In the genomic region with DNA sequence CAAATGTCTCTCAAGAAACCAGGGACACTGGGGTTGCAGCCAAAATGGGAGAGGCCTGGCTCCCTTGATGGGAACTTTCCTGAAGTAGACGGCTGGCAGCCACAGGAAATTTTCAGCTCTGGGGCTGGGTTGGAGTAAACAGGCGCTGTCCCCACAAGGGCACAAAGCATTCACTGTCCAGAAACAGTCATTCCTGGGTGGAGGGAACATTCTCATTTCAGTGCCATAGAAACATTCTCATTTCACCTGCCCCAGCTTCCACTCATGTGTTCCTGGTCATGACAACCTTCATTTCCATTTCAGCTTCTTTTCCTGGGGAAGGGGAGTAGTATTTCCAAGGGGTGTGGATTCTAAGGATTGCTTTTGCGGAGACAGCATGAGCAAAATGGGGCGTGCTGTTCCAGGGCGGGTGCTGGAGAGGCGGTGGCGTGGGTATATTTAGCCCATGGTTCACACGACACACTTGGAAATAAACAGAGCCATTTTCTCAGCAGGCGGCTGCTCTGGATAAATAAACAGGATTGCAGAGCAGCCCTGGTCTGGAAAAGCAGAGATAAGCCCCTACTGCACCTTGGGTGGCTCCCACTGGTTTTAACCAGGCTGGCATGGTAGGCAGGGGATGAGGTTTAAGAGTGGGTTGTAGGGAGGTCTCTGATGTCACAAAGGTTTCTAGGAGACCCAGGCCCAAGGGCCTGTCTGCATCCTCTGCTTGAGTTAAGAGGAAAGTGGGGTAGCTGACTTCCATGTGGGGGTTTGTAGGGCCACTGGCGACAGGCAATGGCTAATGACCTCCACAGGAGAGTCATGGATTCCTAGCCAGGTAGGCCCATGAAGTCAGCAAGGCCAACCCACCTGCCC, we compare ENCODE assay signal across 1 cellular context.
TF ChIP-seq lines count a peak whose summit lies in the region.

No MANE protein-coding gene starts in this region.

TF ChIP-seq in K562, 482 proteins besides CTCF, POLR2A, EP300 and RAD21 (continued from another document and continues in another):
- TF ChIP-seq, protein P1, sequence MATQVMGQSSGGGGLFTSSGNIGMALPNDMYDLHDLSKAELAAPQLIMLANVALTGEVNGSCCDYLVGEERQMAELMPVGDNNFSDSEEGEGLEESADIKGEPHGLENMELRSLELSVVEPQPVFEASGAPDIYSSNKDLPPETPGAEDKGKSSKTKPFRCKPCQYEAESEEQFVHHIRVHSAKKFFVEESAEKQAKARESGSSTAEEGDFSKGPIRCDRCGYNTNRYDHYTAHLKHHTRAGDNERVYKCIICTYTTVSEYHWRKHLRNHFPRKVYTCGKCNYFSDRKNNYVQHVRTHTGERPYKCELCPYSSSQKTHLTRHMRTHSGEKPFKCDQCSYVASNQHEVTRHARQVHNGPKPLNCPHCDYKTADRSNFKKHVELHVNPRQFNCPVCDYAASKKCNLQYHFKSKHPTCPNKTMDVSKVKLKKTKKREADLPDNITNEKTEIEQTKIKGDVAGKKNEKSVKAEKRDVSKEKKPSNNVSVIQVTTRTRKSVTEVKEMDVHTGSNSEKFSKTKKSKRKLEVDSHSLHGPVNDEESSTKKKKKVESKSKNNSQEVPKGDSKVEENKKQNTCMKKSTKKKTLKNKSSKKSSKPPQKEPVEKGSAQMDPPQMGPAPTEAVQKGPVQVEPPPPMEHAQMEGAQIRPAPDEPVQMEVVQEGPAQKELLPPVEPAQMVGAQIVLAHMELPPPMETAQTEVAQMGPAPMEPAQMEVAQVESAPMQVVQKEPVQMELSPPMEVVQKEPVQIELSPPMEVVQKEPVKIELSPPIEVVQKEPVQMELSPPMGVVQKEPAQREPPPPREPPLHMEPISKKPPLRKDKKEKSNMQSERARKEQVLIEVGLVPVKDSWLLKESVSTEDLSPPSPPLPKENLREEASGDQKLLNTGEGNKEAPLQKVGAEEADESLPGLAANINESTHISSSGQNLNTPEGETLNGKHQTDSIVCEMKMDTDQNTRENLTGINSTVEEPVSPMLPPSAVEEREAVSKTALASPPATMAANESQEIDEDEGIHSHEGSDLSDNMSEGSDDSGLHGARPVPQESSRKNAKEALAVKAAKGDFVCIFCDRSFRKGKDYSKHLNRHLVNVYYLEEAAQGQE (CRISPR knock-in tag; IDR thresholded peaks at IDR 0.05; ENCODE audit: low read depth), result no peak
- TF ChIP-seq ETV5 (CRISPR knock-in tag; IDR thresholded peaks at IDR 0.05; ENCODE audit: low read depth) (no peak), MXI1 (IDR thresholded peaks at IDR 0.05; ENCODE audit: low read depth, low read length) (no peak), SAFB2 (IDR thresholded peaks at IDR 0.05; ENCODE audit: borderline replicate concordance, low read depth, low read length, severe bottlenecking) (no peak), THRAP3 (IDR thresholded peaks at IDR 0.05; ENCODE audit: borderline replicate concordance) (no peak), ZNF584 (CRISPR knock-in tag; IDR thresholded peaks at IDR 0.05; ENCODE audit: low read depth) (peak; percentile 65), ZNF408 (CRISPR knock-in tag; IDR thresholded peaks at IDR 0.05; ENCODE audit: low read depth) (no peak), FOS (IDR thresholded peaks at IDR 0.05; ENCODE audit: extremely low read depth, insufficient read length) (no peak), IRF2 (CRISPR knock-in tag; IDR thresholded peaks at IDR 0.05) (no peak), PRPF4 (IDR thresholded peaks at IDR 0.05; ENCODE audit: insufficient read depth, low read depth, low read length, poor library complexity, severe bottlenecking) (no peak), C11orf30 (IDR thresholded peaks at IDR 0.05; ENCODE audit: low read depth) (no peak), CC2D1A (IDR thresholded peaks at IDR 0.05) (no peak), PHTF2 (CRISPR knock-in tag; IDR thresholded peaks at IDR 0.05) (no peak), SIRT6 (IDR thresholded peaks at IDR 0.05; ENCODE audit: low read depth, low read length) (no peak), DNMT1 (IDR thresholded peaks at IDR 0.05) (no peak), LEF1 (IDR thresholded peaks at IDR 0.05) (no peak), ELF1 (tag; IDR thresholded peaks at IDR 0.05) (no peak), BRD4 (IDR thresholded peaks at IDR 0.05) (no peak), ZNF766 (CRISPR knock-in tag; conservative IDR thresholded peaks at IDR 0.05) (peak; percentile 63), ZNF146 (CRISPR knock-in tag; IDR thresholded peaks at IDR 0.05; ENCODE audit: unreplicated experiment) (no peak), NRF1 (conservative IDR thresholded peaks at IDR 0.05 in 1 of 2, IDR thresholded peaks at IDR 0.05 in 1 of 2) (no peak), ADNP (tag; IDR thresholded peaks at IDR 0.05) (no peak)
- TF ChIP-seq, protein P2, sequence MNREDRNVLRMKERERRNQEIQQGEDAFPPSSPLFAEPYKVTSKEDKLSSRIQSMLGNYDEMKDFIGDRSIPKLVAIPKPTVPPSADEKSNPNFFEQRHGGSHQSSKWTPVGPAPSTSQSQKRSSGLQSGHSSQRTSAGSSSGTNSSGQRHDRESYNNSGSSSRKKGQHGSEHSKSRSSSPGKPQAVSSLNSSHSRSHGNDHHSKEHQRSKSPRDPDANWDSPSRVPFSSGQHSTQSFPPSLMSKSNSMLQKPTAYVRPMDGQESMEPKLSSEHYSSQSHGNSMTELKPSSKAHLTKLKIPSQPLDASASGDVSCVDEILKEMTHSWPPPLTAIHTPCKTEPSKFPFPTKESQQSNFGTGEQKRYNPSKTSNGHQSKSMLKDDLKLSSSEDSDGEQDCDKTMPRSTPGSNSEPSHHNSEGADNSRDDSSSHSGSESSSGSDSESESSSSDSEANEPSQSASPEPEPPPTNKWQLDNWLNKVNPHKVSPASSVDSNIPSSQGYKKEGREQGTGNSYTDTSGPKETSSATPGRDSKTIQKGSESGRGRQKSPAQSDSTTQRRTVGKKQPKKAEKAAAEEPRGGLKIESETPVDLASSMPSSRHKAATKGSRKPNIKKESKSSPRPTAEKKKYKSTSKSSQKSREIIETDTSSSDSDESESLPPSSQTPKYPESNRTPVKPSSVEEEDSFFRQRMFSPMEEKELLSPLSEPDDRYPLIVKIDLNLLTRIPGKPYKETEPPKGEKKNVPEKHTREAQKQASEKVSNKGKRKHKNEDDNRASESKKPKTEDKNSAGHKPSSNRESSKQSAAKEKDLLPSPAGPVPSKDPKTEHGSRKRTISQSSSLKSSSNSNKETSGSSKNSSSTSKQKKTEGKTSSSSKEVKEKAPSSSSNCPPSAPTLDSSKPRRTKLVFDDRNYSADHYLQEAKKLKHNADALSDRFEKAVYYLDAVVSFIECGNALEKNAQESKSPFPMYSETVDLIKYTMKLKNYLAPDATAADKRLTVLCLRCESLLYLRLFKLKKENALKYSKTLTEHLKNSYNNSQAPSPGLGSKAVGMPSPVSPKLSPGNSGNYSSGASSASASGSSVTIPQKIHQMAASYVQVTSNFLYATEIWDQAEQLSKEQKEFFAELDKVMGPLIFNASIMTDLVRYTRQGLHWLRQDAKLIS (CRISPR knock-in tag; IDR thresholded peaks at IDR 0.05), result no peak
- TF ChIP-seq, protein P3, sequence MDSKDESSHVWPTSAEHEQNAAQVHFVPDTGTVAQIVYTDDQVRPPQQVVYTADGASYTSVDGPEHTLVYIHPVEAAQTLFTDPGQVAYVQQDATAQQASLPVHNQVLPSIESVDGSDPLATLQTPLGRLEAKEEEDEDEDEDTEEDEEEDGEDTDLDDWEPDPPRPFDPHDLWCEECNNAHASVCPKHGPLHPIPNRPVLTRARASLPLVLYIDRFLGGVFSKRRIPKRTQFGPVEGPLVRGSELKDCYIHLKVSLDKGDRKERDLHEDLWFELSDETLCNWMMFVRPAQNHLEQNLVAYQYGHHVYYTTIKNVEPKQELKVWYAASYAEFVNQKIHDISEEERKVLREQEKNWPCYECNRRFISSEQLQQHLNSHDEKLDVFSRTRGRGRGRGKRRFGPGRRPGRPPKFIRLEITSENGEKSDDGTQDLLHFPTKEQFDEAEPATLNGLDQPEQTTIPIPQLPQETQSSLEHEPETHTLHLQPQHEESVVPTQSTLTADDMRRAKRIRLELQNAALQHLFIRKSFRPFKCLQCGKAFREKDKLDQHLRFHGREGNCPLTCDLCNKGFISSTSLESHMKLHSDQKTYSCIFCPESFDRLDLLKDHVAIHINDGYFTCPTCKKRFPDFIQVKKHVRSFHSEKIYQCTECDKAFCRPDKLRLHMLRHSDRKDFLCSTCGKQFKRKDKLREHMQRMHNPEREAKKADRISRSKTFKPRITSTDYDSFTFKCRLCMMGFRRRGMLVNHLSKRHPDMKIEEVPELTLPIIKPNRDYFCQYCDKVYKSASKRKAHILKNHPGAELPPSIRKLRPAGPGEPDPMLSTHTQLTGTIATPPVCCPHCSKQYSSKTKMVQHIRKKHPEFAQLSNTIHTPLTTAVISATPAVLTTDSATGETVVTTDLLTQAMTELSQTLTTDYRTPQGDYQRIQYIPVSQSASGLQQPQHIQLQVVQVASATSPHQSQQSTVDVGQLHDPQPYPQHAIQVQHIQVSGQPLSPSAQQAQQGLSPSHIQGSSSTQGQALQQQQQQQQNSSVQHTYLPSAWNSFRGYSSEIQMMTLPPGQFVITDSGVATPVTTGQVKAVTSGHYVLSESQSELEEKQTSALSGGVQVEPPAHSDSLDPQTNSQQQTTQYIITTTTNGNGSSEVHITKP (IDR thresholded peaks at IDR 0.05; ENCODE audit: partially characterized antibody), result no peak
- TF ChIP-seq, protein P4, sequence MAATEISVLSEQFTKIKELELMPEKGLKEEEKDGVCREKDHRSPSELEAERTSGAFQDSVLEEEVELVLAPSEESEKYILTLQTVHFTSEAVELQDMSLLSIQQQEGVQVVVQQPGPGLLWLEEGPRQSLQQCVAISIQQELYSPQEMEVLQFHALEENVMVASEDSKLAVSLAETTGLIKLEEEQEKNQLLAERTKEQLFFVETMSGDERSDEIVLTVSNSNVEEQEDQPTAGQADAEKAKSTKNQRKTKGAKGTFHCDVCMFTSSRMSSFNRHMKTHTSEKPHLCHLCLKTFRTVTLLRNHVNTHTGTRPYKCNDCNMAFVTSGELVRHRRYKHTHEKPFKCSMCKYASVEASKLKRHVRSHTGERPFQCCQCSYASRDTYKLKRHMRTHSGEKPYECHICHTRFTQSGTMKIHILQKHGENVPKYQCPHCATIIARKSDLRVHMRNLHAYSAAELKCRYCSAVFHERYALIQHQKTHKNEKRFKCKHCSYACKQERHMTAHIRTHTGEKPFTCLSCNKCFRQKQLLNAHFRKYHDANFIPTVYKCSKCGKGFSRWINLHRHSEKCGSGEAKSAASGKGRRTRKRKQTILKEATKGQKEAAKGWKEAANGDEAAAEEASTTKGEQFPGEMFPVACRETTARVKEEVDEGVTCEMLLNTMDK (IDR thresholded peaks at IDR 0.05; ENCODE audit: borderline replicate concordance, insufficient read depth, low read depth, low read length, poor library complexity, severe bottlenecking), result no peak
- TF ChIP-seq, protein P5, sequence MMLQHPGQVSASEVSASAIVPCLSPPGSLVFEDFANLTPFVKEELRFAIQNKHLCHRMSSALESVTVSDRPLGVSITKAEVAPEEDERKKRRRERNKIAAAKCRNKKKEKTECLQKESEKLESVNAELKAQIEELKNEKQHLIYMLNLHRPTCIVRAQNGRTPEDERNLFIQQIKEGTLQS (IDR thresholded peaks at IDR 0.05), result no peak
- TF ChIP-seq, protein P5 (CRISPR knock-in tag; conservative IDR thresholded peaks at IDR 0.05), result no peak
- TF ChIP-seq, protein P6, sequence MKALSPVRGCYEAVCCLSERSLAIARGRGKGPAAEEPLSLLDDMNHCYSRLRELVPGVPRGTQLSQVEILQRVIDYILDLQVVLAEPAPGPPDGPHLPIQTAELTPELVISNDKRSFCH (CRISPR knock-in tag; IDR thresholded peaks at IDR 0.05), result no peak
- TF ChIP-seq, protein P6 (tag; IDR thresholded peaks at IDR 0.05), result no peak; the same call in 1 of the 2 replicates
- TF ChIP-seq, protein P7, sequence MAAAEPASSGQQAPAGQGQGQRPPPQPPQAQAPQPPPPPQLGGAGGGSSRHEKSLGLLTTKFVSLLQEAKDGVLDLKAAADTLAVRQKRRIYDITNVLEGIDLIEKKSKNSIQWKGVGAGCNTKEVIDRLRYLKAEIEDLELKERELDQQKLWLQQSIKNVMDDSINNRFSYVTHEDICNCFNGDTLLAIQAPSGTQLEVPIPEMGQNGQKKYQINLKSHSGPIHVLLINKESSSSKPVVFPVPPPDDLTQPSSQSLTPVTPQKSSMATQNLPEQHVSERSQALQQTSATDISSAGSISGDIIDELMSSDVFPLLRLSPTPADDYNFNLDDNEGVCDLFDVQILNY (CRISPR knock-in tag; IDR thresholded peaks at IDR 0.05), result no peak
